Comparison of ENCODE assay signal across 25 cellular contexts in genomic region chr1:5632814-5633213, GRCh38.
"Had no signal": no experiment of that assay in that cellular context is flagged by ENCODE, and none has a peak within 500 bp of the region (broad histone marks: within the 10 kb centered on the region; RNA-seq: fewer than 3 reads in every experiment).

No MANE protein-coding gene starts in this region.

- H3K36me3 ChIP-seq: gastroesophageal sphincter, heart right ventricle, left lung, lower lobe of right lung had no signal

- FAIRE-seq: colon, endometrium, frontal cortex, islet of Langerhans, keratinocyte had no signal

- H3K4me3 ChIP-seq: coronary artery, dorsolateral prefrontal cortex, gastroesophageal sphincter, heart right ventricle, left lung, lower lobe of right lung had no signal

- H3K9me3 Mint-ChIP-seq: immature natural killer cell had no signal

- H3K4me1 Mint-ChIP-seq: immature natural killer cell had no signal

- ATAC-seq: esophagus mucosa; foreskin keratinocyte; gastroesophageal sphincter; heart right ventricle; left cardiac atrium; left lung; left ventricle myocardium superior; lower lobe of right lung; naive thymus-derived CD4-positive, alpha-beta T cell had no signal

- H3K4me1 ChIP-seq: foreskin keratinocyte, gastroesophageal sphincter, heart right ventricle, left lung, lower lobe of right lung had no signal

- DNase-seq: dermis blood vessel endothelial cell; dorsolateral prefrontal cortex; effector CD4-positive, alpha-beta T cell; effector memory CD4-positive, alpha-beta T cell; erythroblast; foreskin keratinocyte; heart right ventricle; hypothalamus; immature natural killer cell; left cardiac atrium; left ventricle myocardium superior; lower lobe of right lung; mesenchymal stem cell; midbrain; naive thymus-derived CD4-positive, alpha-beta T cell had no signal

- H3K27ac ChIP-seq: coronary artery, dorsolateral prefrontal cortex, epithelial cell of prostate, foreskin keratinocyte, gastroesophageal sphincter, heart right ventricle, left lung, lower lobe of right lung had no signal

- H3K9me3 ChIP-seq: gastroesophageal sphincter, heart right ventricle, left lung, lower lobe of right lung had no signal

- H3K36me3 Mint-ChIP-seq: immature natural killer cell had no signal

- H3K27ac Mint-ChIP-seq: immature natural killer cell; naive thymus-derived CD4-positive, alpha-beta T cell had no signal

- H3K4me3 Mint-ChIP-seq: immature natural killer cell; naive thymus-derived CD4-positive, alpha-beta T cell had no signal
